Comparison of ENCODE assay signal across 8 cellular contexts in the genomic region with DNA sequence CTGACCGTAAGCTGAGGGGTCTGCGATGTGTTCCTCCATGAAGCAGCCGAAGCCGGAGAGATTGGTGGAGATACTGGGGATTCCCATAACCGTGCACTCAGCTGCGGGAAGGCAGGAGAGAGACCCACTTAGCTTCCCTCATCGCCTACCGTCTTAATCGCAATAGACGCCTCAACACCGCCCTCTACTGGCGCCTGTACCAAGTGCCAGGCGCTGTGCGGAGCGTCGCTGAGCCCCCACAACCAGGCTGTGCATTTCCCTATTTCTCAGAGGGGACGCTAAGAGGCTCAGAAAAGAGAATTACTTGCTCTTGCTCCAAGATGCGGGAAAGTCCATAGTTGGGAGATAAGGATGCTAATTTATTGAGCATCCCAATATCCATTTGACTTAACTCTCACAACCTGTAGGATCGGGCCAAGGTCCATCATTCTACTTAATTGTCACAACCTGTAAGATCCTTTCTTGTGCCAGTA. TPM values are rescaled to one million over a fixed set of nuclear protein-coding genes. Genes with fewer than 3 reads are reported as not detected.
DNase-seq lines count a peak whose midpoint lies in the region; ATAC-seq, FAIRE-seq and TF ChIP-seq lines count a peak whose summit lies in the region.

No MANE protein-coding gene starts in this region.

- H3K4me1 ChIP-seq in kidney (ENCODE audit: control insufficient read depth in 1 of 2, insufficient read depth in 1 of 2, low read depth in 1 of 2, low read length in 2 of 2) = peaks cover 7 to 10% of the 10 kb centered on the region in 2 donors

- no TSS peak for BruUV-seq in MCF 10A (replicated peaks; lab: Mats Ljungman, UMichigan)

- no peak overlapping the region for H3K27ac Mint-ChIP-seq in MCF 10A (ENCODE audit: low read depth, unreplicated experiment)

- H3K9me3 Mint-ChIP-seq in MCF 10A (ENCODE audit: unreplicated experiment) = no peaks in the 10 kb centered on the region

- POLR2A ChIA-PET in MCF 10A (lab: Yijun Ruan, JAX) = interaction anchor here (0.9 to 1.4 kb wide), 3 partner anchors 9 to 98 kb away, joined by 3 to 12 read pairs (median 3); a partner anchor contains a TSS

- peaks cover 10 to 52% of the 10 kb centered on the region in 2 donors for H3K36me3 ChIP-seq in kidney (ENCODE audit: control insufficient read depth in 1 of 2, insufficient read depth in 2 of 2, low read length in 2 of 2)

- CTCF ChIA-PET in MCF 10A (lab: Yijun Ruan, JAX) = interaction anchor here (0.5 to 2.9 kb wide), 13 partner anchors 9 to 562 kb away, joined by 3 to 18 read pairs (median 4); a partner anchor contains a TSS

- H3K27ac ChIP-seq in VCaP (no peak overlapping the region), kidney (ENCODE audit: low read depth in 2 of 2, low read length in 2 of 2) (no peak overlapping the region)

- DNase-seq in NCI-H2029 treated with DMSO at 0.1 percent for 48 hours (lab: John Stamatoyannopoulos, UW) = peak; percentile 50
- peak; percentile 75 for DNase-seq in MCF 10A (ENCODE audit: unreplicated experiment)
- DNase-seq in kidney = peak; percentile 88
- DNase-seq in stimulated activated CD4-positive, alpha-beta T cell treated with anti-CD3 and anti-CD28 coated beads, Interleukin-2, amount 100 ng/mL, for 48 hours = peak; percentile 81 to 90

- intact Hi-C loops in MCF 10A (cut with micrococcal nuclease) = loop anchor here (2.0 kb wide), 2 partner anchors 70 to 176 kb away; a partner anchor contains a TSS
- intact Hi-C loops in kidney (cut with DNase I) = loop anchor here (10.0 kb wide), 1 partner anchor 176 kb away; no protein-coding TSS in a partner anchor

- no peak overlapping the region for H3K9ac ChIP-seq in kidney (ENCODE audit: low read length in 2 of 2)

- peak; percentile 93 for TF ChIP-seq CTCF in GM12874 (IDR thresholded peaks at IDR 0.05; ENCODE audit: insufficient read depth, low read depth, low read length)
- TF ChIP-seq CTCF in VCaP (conservative IDR thresholded peaks at IDR 0.05) = peak; percentile 94
- peak; percentile 89 for TF ChIP-seq CTCF in MCF 10A (IDR thresholded peaks at IDR 0.05; ENCODE audit: unreplicated experiment)
- TF ChIP-seq CTCF in kidney (IDR thresholded peaks at IDR 0.05; ENCODE audit: borderline replicate concordance, extremely low read depth, insufficient read depth) = peak; percentile 88

- H3K27me3 Mint-ChIP-seq in MCF 10A (ENCODE audit: insufficient read depth, unreplicated experiment) = no peaks in the 10 kb centered on the region

- ATAC-seq in HG03439 (IDR thresholded peaks at IDR 0.05; ENCODE audit: unreplicated experiment) = no peak
- no peak for ATAC-seq in HG03139 (IDR thresholded peaks at IDR 0.05; ENCODE audit: unreplicated experiment)

- no peak overlapping the region for H3K4me3 Mint-ChIP-seq in MCF 10A (ENCODE audit: unreplicated experiment)

- FAIRE-seq in kidney (lab: Jason Lieb, UNC) = no peak

- no peaks in the 10 kb centered on the region for H3K9me3 ChIP-seq in kidney (ENCODE audit: control insufficient read depth in 1 of 2, low read length in 2 of 2)

- H3K36me3 Mint-ChIP-seq in MCF 10A (ENCODE audit: insufficient read depth, unreplicated experiment) = peaks cover 75% of the 10 kb centered on the region

- peaks cover 6% of the 10 kb centered on the region for H3K4me1 Mint-ChIP-seq in MCF 10A (ENCODE audit: insufficient read depth, unreplicated experiment)

- H3K4me3 ChIP-seq in kidney (ENCODE audit: low read length in 2 of 2) = no peak overlapping the region

RNA-seq across cellular contexts. Expression of a gene that starts 5.8 kb away (rescaled TPM):
- 275 and 390 TPM in 2 replicates for total RNA-seq in MCF 10A (2022)
- 1,841 TPM for total RNA-seq in kidney
- 17,016 TPM for polyA plus RNA-seq in kidney (ENCODE audit: insufficient read depth, low read depth, low replicate concordance)

RNA-seq across cellular contexts. Expression of a gene that starts 16.3 kb away (rescaled TPM):
- total RNA-seq in MCF 10A (2022) (130 and 152 TPM in 2 replicates), kidney (76.7 TPM)
- polyA plus RNA-seq in kidney (ENCODE audit: insufficient read depth, low read depth, low replicate concordance) = 141 TPM

RNA-seq across cellular contexts. Expression of a gene that starts 22.1 kb away (rescaled TPM):
- total RNA-seq in MCF 10A (2022) (29.7 and 42.7 TPM in 2 replicates), kidney (41.5 TPM)
- polyA plus RNA-seq in kidney (ENCODE audit: insufficient read depth, low read depth, low replicate concordance) = 23.9 TPM

RNA-seq across cellular contexts. Expression of a gene that starts 22.7 kb away (rescaled TPM):
- 126 and 156 TPM in 2 replicates for total RNA-seq in MCF 10A (2022)
- total RNA-seq in kidney = 57.0 TPM
- polyA plus RNA-seq in kidney (ENCODE audit: insufficient read depth, low read depth, low replicate concordance) = 83.6 TPM

RNA-seq across cellular contexts. Expression of a gene that starts 37.5 kb away (rescaled TPM):
- total RNA-seq in MCF 10A (2022) (not detected in 2 replicates), kidney (0.60 TPM)
- polyA plus RNA-seq in kidney (ENCODE audit: insufficient read depth, low read depth, low replicate concordance) = 26.3 TPM
